ENCODE assay signal across 6 cellular contexts in the genomic region with DNA sequence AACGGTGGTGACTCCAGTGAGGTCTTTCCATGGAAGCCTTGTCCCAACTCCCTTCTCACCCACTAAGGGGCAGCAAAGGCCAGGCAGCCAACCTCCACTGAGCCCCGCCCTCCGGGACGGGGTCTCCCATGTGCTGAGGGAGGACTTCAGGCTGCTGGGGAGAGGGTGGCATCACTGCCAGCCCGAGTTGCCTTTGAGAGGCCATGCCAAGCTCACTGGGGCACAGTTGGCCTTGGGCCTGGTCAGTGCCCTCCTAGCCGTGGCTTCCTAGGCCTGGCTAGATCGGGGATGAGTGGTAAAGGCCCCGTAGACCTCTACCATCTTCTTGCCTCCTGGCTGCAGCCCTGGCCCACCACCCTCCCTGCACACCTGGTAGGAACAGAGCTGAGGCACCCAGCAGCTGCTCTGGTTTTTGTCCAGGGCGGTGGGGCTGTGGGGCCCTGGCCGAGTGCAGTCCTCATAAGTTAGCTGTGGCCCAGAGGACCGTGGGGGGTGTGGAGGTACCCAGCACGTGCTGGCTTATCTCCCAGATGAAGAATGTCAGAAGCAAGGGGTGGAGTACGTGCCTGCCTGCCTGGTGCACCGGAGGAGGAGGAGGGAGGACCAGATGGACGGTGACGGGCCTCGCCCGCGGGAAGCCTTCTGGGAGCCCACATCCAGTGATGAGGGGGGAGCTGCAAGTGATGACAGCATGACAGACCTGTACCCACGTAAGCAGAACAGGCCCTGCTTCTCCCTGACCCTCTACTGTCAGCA. TPM values are rescaled to one million over a fixed set of nuclear protein-coding genes. Genes with fewer than 3 reads are reported as not detected.
DNase-seq lines count a peak whose midpoint lies in the region.

No MANE protein-coding gene starts in this region.

- DNase-seq in GM03348 (ENCODE audit: low spot score) (peak; percentile 36), SK-N-DZ (ENCODE audit: low spot score) (peak; percentile 60), left kidney (ENCODE audit: low read depth, low spot score) (peak; percentile 56), ACHN (no peak), AG08396 (ENCODE audit: low spot score) (no peak), SIG-M5 treated with dmso at 0.1 percent for 504 hours (lab: John Stamatoyannopoulos, UW; ENCODE audit: unreplicated experiment) (no peak)

- in situ Hi-C loops in ACHN (cut with HindIII; ENCODE audit: low pct_ligation_motif_present, low pct_unique_long_range_greater_than_20kb, low sequenced_read_pairs) = no loop called here

RNA-seq across cellular contexts. Expression of a gene that starts 3.2 kb away (rescaled TPM):
- 27.7 and 154 TPM in 2 replicates for polyA plus RNA-seq in SK-N-DZ (2014; cell fraction: cytosol; rRNA removed)
- polyA plus RNA-seq in SK-N-DZ (2014; cell fraction: nucleus; rRNA removed) = 15.5 and 28.1 TPM in 2 replicates

RNA-seq across cellular contexts. Expression of a gene that starts 3.3 kb away (rescaled TPM):
- polyA plus RNA-seq in SK-N-DZ (2014; cell fraction: cytosol; rRNA removed) = 14.1 and 21.0 TPM in 2 replicates
- 32.0 and 33.8 TPM in 2 replicates for polyA plus RNA-seq in SK-N-DZ (2014; cell fraction: nucleus; rRNA removed)

RNA-seq across cellular contexts. Expression of a gene that starts 11.6 kb away (rescaled TPM):
- 3,794 and 4,325 TPM in 2 replicates for polyA plus RNA-seq in SK-N-DZ (2014; cell fraction: cytosol; rRNA removed)
- 2,303 and 2,962 TPM in 2 replicates for polyA plus RNA-seq in SK-N-DZ (2014; cell fraction: nucleus; rRNA removed)

RNA-seq across cellular contexts. Expression of a gene that starts 11.7 kb away (rescaled TPM):
- 53.3 and 56.1 TPM in 2 replicates for polyA plus RNA-seq in SK-N-DZ (2014; cell fraction: cytosol; rRNA removed)
- polyA plus RNA-seq in SK-N-DZ (2014; cell fraction: nucleus; rRNA removed) = 84.4 and 89.6 TPM in 2 replicates

RNA-seq across cellular contexts. Expression of a gene that starts 16.3 kb away (rescaled TPM):
- 126 and 137 TPM in 2 replicates for polyA plus RNA-seq in SK-N-DZ (2014; cell fraction: cytosol; rRNA removed)
- 71.5 and 73.7 TPM in 2 replicates for polyA plus RNA-seq in SK-N-DZ (2014; cell fraction: nucleus; rRNA removed)

Comparison
In these comparisons a context has a peak if more than half of its experiments do, and no peak if none do; other contexts are left out.
1. DNase-seq: peak in GM03348 (single experiment), SK-N-DZ (single experiment) and left kidney (single experiment); none in ACHN (single experiment), AG08396 (single experiment) and SIG-M5 treated with dmso at 0.1 percent for 504 hours (single experiment).